Comparison of ENCODE assay signal across 11 cellular contexts in genomic region chr2:119475225-119475856, GRCh38. TPM values are rescaled to one million over a fixed set of nuclear protein-coding genes. Genes with fewer than 3 reads are reported as not detected.
A peak's percentile ranks its signal among the peaks of the same experiment; 100 is the strongest.
DNase-seq lines count a peak whose midpoint lies in the region; ATAC-seq and TF ChIP-seq lines count a peak whose summit lies in the region.
"Had no signal": no experiment of that assay in that cellular context is flagged by ENCODE, and none has a peak within 500 bp of the region (broad histone marks: within the 10 kb centered on the region; RNA-seq: fewer than 3 reads in every experiment).

No MANE protein-coding gene starts in this region.

- DNase-seq in activated effector memory CD4-positive, alpha-beta T cell treated with anti-CD3 and anti-CD28 coated beads, Interleukin-2, amount 50 U/mL, for 16 hours: peak; percentile 55
- DNase-seq in activated effector memory CD4-positive, alpha-beta T cell treated with Interleukin-2 at 50 U/mL for 16 hours: no peak
- DNase-seq in NCI-H526 treated with DMSO at 0.1 percent for 48 hours (lab: John Stamatoyannopoulos, UW) (peak; percentile 14), heart right ventricle (peak; percentile 27 to 58), stomach (peak; percentile 21), cortex of kidney (lab: John Stamatoyannopoulos, UW) (no peak)
- DNase-seq: activated gamma-delta T cell; effector CD4-positive, alpha-beta T cell; occipital lobe had no signal

- peak in 5 of 9 donors; percentile 18 to 44 (median 29) for TF ChIP-seq CTCF in heart right ventricle (IDR thresholded peaks at IDR 0.05)
- no peak for TF ChIP-seq CTCF in stomach (IDR thresholded peaks at IDR 0.05)

- no peak overlapping the region for H3K4me3 ChIP-seq in heart right ventricle
- no peak overlapping the region for H3K4me3 ChIP-seq in stomach

- H3K36me3 ChIP-seq in heart right ventricle (no peaks in the 10 kb centered on the region), stomach (no peaks in the 10 kb centered on the region)

- peaks cover 0 to 6% (median 0%) of the 10 kb centered on the region in 7 donors for H3K27me3 ChIP-seq in heart right ventricle
- H3K27me3 ChIP-seq in stomach: no peaks in the 10 kb centered on the region

- ATAC-seq in heart right ventricle: peak; percentile 46 to 83 (median 75)
- ATAC-seq in HG03442 (IDR thresholded peaks at IDR 0.05; ENCODE audit: unreplicated experiment): no peak
- ATAC-seq in GM18907 (IDR thresholded peaks at IDR 0.05; ENCODE audit: unreplicated experiment): no peak

- WGBS in heart right ventricle, 2 donors: 65 to 66% methylated on average over 9 of the region's 9 CpGs
- 83 to 92% (median 88%) methylated on average over 9 of the region's 9 CpGs for WGBS in stomach, 5 donors

- intact Hi-C loops in heart right ventricle (cut with DNase I): loop anchor here (5.0 to 10.0 kb wide), 9 partner anchors 68 to 593 kb away; partner anchors contain the start of gene STEAP3 (in 1 of the 10)
- intact Hi-C loops in stomach (cut with DNase I; ENCODE audit: low total_unique reads): loop anchor here (5.0 kb wide), 1 partner anchor 68 kb away; no protein-coding TSS in a partner anchor

- H3K27ac ChIP-seq in heart right ventricle (peak overlapping the region in 8 of 10 donors; percentile 48 to 78 (median 59)), stomach (no peak overlapping the region)

- TF ChIP-seq POLR2A in stomach (IDR thresholded peaks at IDR 0.05): no peak

- H3K9me3 ChIP-seq in heart right ventricle: no peaks in the 10 kb centered on the region
- H3K9me3 ChIP-seq in stomach: no peaks in the 10 kb centered on the region

- peaks cover 0 to 28% (median 10%) of the 10 kb centered on the region in 9 donors for H3K4me1 ChIP-seq in heart right ventricle
- H3K4me1 ChIP-seq in stomach: peaks cover 5 to 13% (median 11%) of the 10 kb centered on the region in 4 donors

- TF ChIP-seq EP300 in stomach (IDR thresholded peaks at IDR 0.05): no peak

RNA-seq across cellular contexts. Expression of gene TMEM37, which starts 43.7 kb away (rescaled TPM):
- total RNA-seq in heart right ventricle: 1 to 10 TPM in 8 of 10 donors, under 1 TPM in 2; 0.32 to 4.7 (median 2.2) TPM
- 1 to 10 TPM in 1 of 2 donors, under 1 TPM in 1; 0.78 to 1.2 TPM for polyA plus RNA-seq in heart right ventricle
- total RNA-seq in stomach: 10 to 100 TPM in 3 of 5 donors, 1 to 10 TPM in 1, not detected in 1; 5.7 to 27.8 (median 18.9) TPM
- polyA plus RNA-seq in stomach: 10 to 100 TPM in 2 of 3 donors, 1 to 10 TPM in 1; 6.7 to 16.4 (median 12.7) TPM
- total RNA-seq: occipital lobe had no signal

RNA-seq across cellular contexts. Expression of gene SCTR, which starts 48.9 kb away (rescaled TPM):
- total RNA-seq in heart right ventricle (under 1 TPM in 8 of 10 donors, not detected in 2; 0.36 to 0.94 (median 0.57) TPM), stomach (1 to 10 TPM in 1 of 5 donors, under 1 TPM in 2, not detected in 2; 0.18 to 1.4 (median 0.89) TPM)
- polyA plus RNA-seq in heart right ventricle (1 to 10 TPM in 1 of 2 donors, under 1 TPM in 1; 0.10 to 1.4 TPM), stomach (1 to 10 TPM; 6.7 to 8.6 (median 7.0) TPM)

Comparison
In these comparisons a context has a peak if more than half of its experiments do, and no peak if none do; other contexts are left out.
1. DNase-seq: peak in activated effector memory CD4-positive, alpha-beta T cell treated with anti-CD3 and anti-CD28 coated beads, Interleukin-2, amount 50 U/mL, for 16 hours (single experiment), NCI-H526 treated with DMSO at 0.1 percent for 48 hours (single experiment), heart right ventricle (2 of 2) and stomach (single experiment); none in activated effector memory CD4-positive, alpha-beta T cell treated with Interleukin-2 at 50 U/mL for 16 hours (single experiment) and cortex of kidney (single experiment).
2. ATAC-seq: peak in heart right ventricle (8 of 8); none in HG03442 (single experiment) and GM18907 (single experiment).
3. H3K27ac ChIP-seq: peak in heart right ventricle (8 of 10); none in stomach (0 of 5).
4. CTCF ChIP-seq: peak in heart right ventricle (5 of 9); none in stomach (0 of 7).